1 cellular context compared by ENCODE assay signal in genomic region chr14:104319489-104320241, GRCh38.
TF ChIP-seq lines count a peak whose summit lies in the region.

No MANE protein-coding gene starts in this region.

TF ChIP-seq in HepG2, 621 proteins besides CTCF, POLR2A, EP300 and RAD21:
- TF ChIP-seq FOXA1 (IDR thresholded peaks at IDR 0.05) (no peak), FOXA1 (CRISPR knock-in tag; IDR thresholded peaks at IDR 0.05) (no peak), BRD4 (CRISPR knock-in tag; IDR thresholded peaks at IDR 0.05) (no peak), CBFB (CRISPR knock-in tag; IDR thresholded peaks at IDR 0.05) (no peak), MBD4 (IDR thresholded peaks at IDR 0.05; ENCODE audit: borderline replicate concordance, low read length) (no peak), ZNF235 (CRISPR knock-in tag; IDR thresholded peaks at IDR 0.05; ENCODE audit: borderline replicate concordance) (no peak), PBX3 (CRISPR knock-in tag; IDR thresholded peaks at IDR 0.05; ENCODE audit: borderline replicate concordance) (no peak), PCBP1 (IDR thresholded peaks at IDR 0.05; ENCODE audit: borderline replicate concordance, low read depth, low read length) (no peak), RFX1 (IDR thresholded peaks at IDR 0.05) (no peak), ZNF136 (CRISPR knock-in tag; IDR thresholded peaks at IDR 0.05; ENCODE audit: low read depth) (no peak)
